Comparison of ENCODE assay signal across 8 cellular contexts in genomic region chr6:33428891-33429744, GRCh38. TPM values are rescaled to one million over a fixed set of nuclear protein-coding genes. Genes with fewer than 3 reads are reported as not detected.
DNase-seq lines count a peak whose midpoint lies in the region; ATAC-seq and TF ChIP-seq lines count a peak whose summit lies in the region.
"Had no signal": no experiment of that assay in that cellular context is flagged by ENCODE, and none has a peak within 500 bp of the region (broad histone marks: within the 10 kb centered on the region; RNA-seq: fewer than 3 reads in every experiment).

No MANE protein-coding gene starts in this region.

- TF ChIP-seq EP300 in stomach (IDR thresholded peaks at IDR 0.05): no peak

- peaks cover 21% of the 10 kb centered on the region for H3K36me3 Mint-ChIP-seq in T-helper 2 cell treated with Interferon-gamma antibody and Interleukin-4, amounts not matched to agents 5 μg/mL and 100 μg/mL, for 36 hours (ENCODE audit: low read depth)
- H3K36me3 Mint-ChIP-seq in endodermal cell (ENCODE audit: low read depth): peaks cover 11% of the 10 kb centered on the region

- intact Hi-C loops in stomach (cut with DNase I; ENCODE audit: low total_unique reads): no loop called here

- no peak for DNase-seq in T-helper 2 cell treated with Interferon-gamma antibody and Interleukin-4, amounts not matched to agents 5 μg/mL and 100 μg/mL, for 36 hours (ENCODE audit: low spot score)
- DNase-seq in T-helper 2 cell (no peak), endodermal cell (no peak), stomach (no peak), HT-29 (ENCODE audit: low spot score) (no peak)
- DNase-seq: testis had no signal

- H3K9ac ChIP-seq in endodermal cell (ENCODE audit: extremely low read depth, low read length, poor library complexity, severe bottlenecking): no peak overlapping the region

- H3K27ac ChIP-seq in endodermal cell (ENCODE audit: low read depth, low read length): peak overlapping the region; percentile 20
- H3K27ac ChIP-seq in stomach: peak overlapping the region; percentile 51 to 95 (median 69)
- H3K27ac ChIP-seq: SJSA1 had no signal

- H3K4me3 ChIP-seq in endodermal cell (ENCODE audit: low read length) (no peak overlapping the region), stomach (peak overlapping the region in 1 of 4 donors; percentile 58)

- no peaks in the 10 kb centered on the region for H3K27me3 ChIP-seq in endodermal cell (ENCODE audit: control insufficient read depth, insufficient read depth, low read length, poor library complexity, severe bottlenecking)
- no peaks in the 10 kb centered on the region for H3K27me3 ChIP-seq in stomach
- H3K27me3 ChIP-seq: SJSA1, testis had no signal

- peak overlapping the region; percentile 83 for H3K4me3 Mint-ChIP-seq in T-helper 2 cell treated with Interferon-gamma antibody and Interleukin-4, amounts not matched to agents 5 μg/mL and 100 μg/mL, for 36 hours
- H3K4me3 Mint-ChIP-seq in endodermal cell: peak overlapping the region; percentile 86

- H3K4me1 ChIP-seq in endodermal cell (ENCODE audit: control insufficient read depth, insufficient read depth, low read length) (peaks cover 11% of the 10 kb centered on the region), stomach (peaks cover 38 to 91% (median 70%) of the 10 kb centered on the region in 4 donors)

- H3K27me3 Mint-ChIP-seq in T-helper 2 cell treated with Interferon-gamma antibody and Interleukin-4, amounts not matched to agents 5 μg/mL and 100 μg/mL, for 36 hours (ENCODE audit: low read depth): no peaks in the 10 kb centered on the region
- no peaks in the 10 kb centered on the region for H3K27me3 Mint-ChIP-seq in endodermal cell (ENCODE audit: insufficient read depth)

- H3K9me3 ChIP-seq in endodermal cell (ENCODE audit: control insufficient read depth, low read length): no peaks in the 10 kb centered on the region
- H3K9me3 ChIP-seq in stomach: no peaks in the 10 kb centered on the region
- H3K9me3 ChIP-seq: SJSA1, testis had no signal

- no peak for TF ChIP-seq POLR2A in stomach (IDR thresholded peaks at IDR 0.05)

- H3K27ac Mint-ChIP-seq in T-helper 2 cell treated with Interferon-gamma antibody and Interleukin-4, amounts not matched to agents 5 μg/mL and 100 μg/mL, for 36 hours: peak overlapping the region; percentile 77
- peak overlapping the region; percentile 95 for H3K27ac Mint-ChIP-seq in endodermal cell

- WGBS in endodermal cell (ENCODE audit: insufficient coverage in 1 of 2, insufficient read length in 1 of 2), 2 experiments: 83 to 90% methylated on average over 2 to 4 of the region's 4 CpGs
- 51 to 65% (median 61%) methylated on average over 4 of the region's 4 CpGs for WGBS in stomach, 5 donors

- H3K4me1 Mint-ChIP-seq in T-helper 2 cell treated with Interferon-gamma antibody and Interleukin-4, amounts not matched to agents 5 μg/mL and 100 μg/mL, for 36 hours (ENCODE audit: low read depth): peaks cover 66% of the 10 kb centered on the region
- H3K4me1 Mint-ChIP-seq in endodermal cell: peaks cover 77% of the 10 kb centered on the region

- TF ChIP-seq CTCF in endodermal cell (conservative IDR thresholded peaks at IDR 0.05) (no peak), stomach (IDR thresholded peaks at IDR 0.05) (no peak)

- H3K36me3 ChIP-seq in endodermal cell (ENCODE audit: control insufficient read depth, insufficient read depth, low read length) (no peaks in the 10 kb centered on the region), stomach (peaks cover 0 to 6% (median 0%) of the 10 kb centered on the region in 4 donors)
- H3K36me3 ChIP-seq: SJSA1 had no signal

- no peak for ATAC-seq in GM19452 (IDR thresholded peaks at IDR 0.05; ENCODE audit: unreplicated experiment)

- H3K9me3 Mint-ChIP-seq in T-helper 2 cell treated with Interferon-gamma antibody and Interleukin-4, amounts not matched to agents 5 μg/mL and 100 μg/mL, for 36 hours: no peaks in the 10 kb centered on the region
- H3K9me3 Mint-ChIP-seq in endodermal cell: no peaks in the 10 kb centered on the region

RNA-seq across cellular contexts. Expression of gene SYNGAP1, which starts 9.3 kb away (rescaled TPM):
- total RNA-seq in endodermal cell (10 to 100 TPM; 90.2 to 94.2 TPM), stomach (10 to 100 TPM in 2 of 5 donors, 1 to 10 TPM in 2, under 1 TPM in 1; 0.58 to 78.8 (median 7.7) TPM)
- 63.4 TPM for polyA plus RNA-seq in endodermal cell (2013, experiment 1 of 2)
- 54.7 TPM for polyA plus RNA-seq in endodermal cell (2013, experiment 2 of 2)
- polyA plus RNA-seq in stomach: 1 to 10 TPM; 3.9 to 5.6 (median 4.0) TPM
- 3.3 and 5.2 TPM in 2 replicates for total RNA-seq in HT-29 (2014; rRNA removed; shearing (Covaris generic))

RNA-seq across cellular contexts. Expression of gene CUTA, which starts 11.2 kb away (rescaled TPM):
- total RNA-seq in endodermal cell (100 to 1,000 TPM; 198 to 219 TPM), stomach (100 to 1,000 TPM in 3 of 5 donors, 10 to 100 TPM in 2; 12.8 to 203 (median 101) TPM)
- polyA plus RNA-seq in endodermal cell (2013, experiment 1 of 2): 232 TPM
- polyA plus RNA-seq in endodermal cell (2013, experiment 2 of 2): 195 TPM
- 100 to 1,000 TPM; 162 to 233 (median 165) TPM for polyA plus RNA-seq in stomach
- 300 and 321 TPM in 2 replicates for total RNA-seq in HT-29 (2014; rRNA removed; shearing (Covaris generic))

RNA-seq across cellular contexts. Expression of gene PHF1, which starts 18.3 kb away (rescaled TPM):
- total RNA-seq in endodermal cell: 10 to 100 TPM; 71.4 to 75.7 TPM
- 71.2 TPM for polyA plus RNA-seq in endodermal cell (2013, experiment 1 of 2)
- polyA plus RNA-seq in endodermal cell (2013, experiment 2 of 2): 61.2 TPM
- total RNA-seq in stomach: 100 to 1,000 TPM in 1 of 5 donors, 10 to 100 TPM in 4; 22.0 to 125 (median 70.0) TPM
- polyA plus RNA-seq in stomach: 10 to 100 TPM; 56.3 to 99.9 (median 68.7) TPM
- 30.8 and 35.5 TPM in 2 replicates for total RNA-seq in HT-29 (2014; rRNA removed; shearing (Covaris generic))

RNA-seq across cellular contexts. Expression of gene ZBTB9, which starts 25.3 kb away (rescaled TPM):
- total RNA-seq in endodermal cell: 10 to 100 TPM; 18.0 to 20.6 TPM
- 14.1 TPM for polyA plus RNA-seq in endodermal cell (2013, experiment 1 of 2)
- 12.5 TPM for polyA plus RNA-seq in endodermal cell (2013, experiment 2 of 2)
- total RNA-seq in stomach: 1 to 10 TPM in 3 of 5 donors, under 1 TPM in 1, not detected in 1; 0.45 to 7.8 (median 3.1) TPM
- polyA plus RNA-seq in stomach: 1 to 10 TPM; 2.4 to 4.2 (median 2.6) TPM
- 4.7 and 11.2 TPM in 2 replicates for total RNA-seq in HT-29 (2014; rRNA removed; shearing (Covaris generic))

RNA-seq across cellular contexts. Expression of gene KIFC1, which starts 37.5 kb away (rescaled TPM):
- total RNA-seq in endodermal cell: 10 to 100 TPM; 56.6 to 94.3 TPM
- 99.2 TPM for polyA plus RNA-seq in endodermal cell (2013, experiment 1 of 2)
- polyA plus RNA-seq in endodermal cell (2013, experiment 2 of 2): 95.4 TPM
- 10 to 100 TPM in 1 of 5 donors, 1 to 10 TPM in 3, not detected in 1; 4.2 to 15.4 (median 6.7) TPM for total RNA-seq in stomach
- polyA plus RNA-seq in stomach: 1 to 10 TPM in 2 of 3 donors, under 1 TPM in 1; 0.46 to 9.9 (median 5.4) TPM
- total RNA-seq in HT-29 (2014; rRNA removed; shearing (Covaris generic)): 64.8 and 67.5 TPM in 2 replicates
